ENCODE assay signal across 11 cellular contexts in the genomic region with DNA sequence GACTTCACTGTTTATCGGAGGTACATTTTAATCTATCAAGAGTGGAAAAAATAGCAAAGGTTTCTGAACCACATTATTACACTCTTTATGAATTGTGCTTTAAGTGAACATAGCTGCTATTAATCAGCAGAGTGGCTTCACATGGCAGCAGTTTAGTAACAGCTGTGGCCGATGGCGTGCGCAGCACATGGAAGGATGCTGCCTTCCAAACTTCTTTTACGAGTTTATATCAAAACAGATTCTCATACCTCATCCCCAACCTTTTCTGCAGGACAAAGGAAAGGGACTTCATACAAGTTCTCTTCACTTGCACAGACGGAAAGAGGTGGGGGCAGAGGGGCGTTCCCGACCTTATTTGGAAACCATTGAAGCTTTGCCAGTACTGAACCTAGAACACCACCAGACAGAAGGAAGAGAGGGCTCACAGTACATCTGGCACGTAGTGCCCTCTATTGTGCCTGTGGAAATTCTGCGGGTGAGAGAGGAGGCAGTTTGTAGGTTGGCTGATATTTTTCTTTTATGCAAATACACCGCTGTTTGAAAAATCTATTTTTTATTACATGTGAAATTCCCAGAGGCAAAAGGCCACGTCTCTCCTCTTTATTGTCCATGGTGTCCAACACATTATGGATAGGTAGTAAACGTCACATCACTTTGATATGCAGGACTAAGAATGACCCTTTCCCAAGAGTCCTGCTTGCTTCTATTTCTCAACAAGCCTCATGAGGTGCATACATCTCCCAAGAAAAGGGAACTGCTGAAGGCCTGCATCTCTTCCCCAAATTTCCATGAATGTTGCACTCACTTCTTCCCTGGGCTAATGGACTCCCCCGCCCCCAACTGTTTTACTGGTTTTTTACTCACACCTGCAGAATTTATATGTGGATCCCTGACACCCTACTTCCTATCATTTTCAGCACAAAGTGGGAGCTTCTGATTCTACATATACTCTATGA. TPM values are rescaled to one million over a fixed set of nuclear protein-coding genes. Genes with fewer than 3 reads are reported as not detected.
DNase-seq lines count a peak whose midpoint lies in the region; ATAC-seq and TF ChIP-seq lines count a peak whose summit lies in the region.
"Had no signal": no experiment of that assay in that cellular context is flagged by ENCODE, and none has a peak within 500 bp of the region (broad histone marks: within the 10 kb centered on the region; RNA-seq: fewer than 3 reads in every experiment).

No MANE protein-coding gene starts in this region.

- no peak overlapping the region for H3K27ac ChIP-seq in upper lobe of right lung
- H3K27ac ChIP-seq in aorta (ENCODE audit: low read depth in 1 of 2, low read length in 2 of 2): no peak overlapping the region
- H3K27ac ChIP-seq in ascending aorta: no peak overlapping the region
- H3K27ac ChIP-seq: thyroid gland had no signal

- TF ChIP-seq CTCF in NB4 (IDR thresholded peaks at IDR 0.05; ENCODE audit: low read depth, low read length) (peak; percentile 11), epithelial cell of proximal tubule (conservative IDR thresholded peaks at IDR 0.05; ENCODE audit: low read depth, low read length) (peak; percentile 18), upper lobe of right lung (IDR thresholded peaks at IDR 0.05) (no peak), ascending aorta (IDR thresholded peaks at IDR 0.05) (no peak)

- H3K4me1 ChIP-seq in upper lobe of right lung (peaks cover 12% of the 10 kb centered on the region), aorta (ENCODE audit: control insufficient read depth in 1 of 2, insufficient read depth in 2 of 2, low read length in 2 of 2) (no peaks in the 10 kb centered on the region), ascending aorta (no peaks in the 10 kb centered on the region)
- H3K4me1 ChIP-seq: thyroid gland had no signal

- DNase-seq in NCI-H2171 treated with DMSO at 0.1 percent for 48 hours (lab: John Stamatoyannopoulos, UW) (peak; percentile 56), NCI-H2171 (lab: John Stamatoyannopoulos, UW) (no peak), NB4 (ENCODE audit: low read depth) (no peak), epithelial cell of proximal tubule (ENCODE audit: low read depth) (no peak), upper lobe of right lung (no peak), kidney glomerular epithelial cell (lab: John Stamatoyannopoulos, UW) (no peak), aorta (no peak), ascending aorta (ENCODE audit: low spot score in 2 of 2) (no peak)
- DNase-seq: thyroid gland had no signal

- H3K27me3 ChIP-seq in upper lobe of right lung: no peaks in the 10 kb centered on the region
- H3K27me3 ChIP-seq in aorta (ENCODE audit: control insufficient read depth in 1 of 2, insufficient read depth in 2 of 2, low read length in 1 of 2): no peaks in the 10 kb centered on the region
- H3K27me3 ChIP-seq in ascending aorta: no peaks in the 10 kb centered on the region
- H3K27me3 ChIP-seq: thyroid gland had no signal

- no peaks in the 10 kb centered on the region for H3K36me3 ChIP-seq in upper lobe of right lung
- H3K36me3 ChIP-seq in aorta (ENCODE audit: control insufficient read depth in 1 of 2, insufficient read depth in 2 of 2, low read length in 1 of 2): no peaks in the 10 kb centered on the region
- H3K36me3 ChIP-seq in ascending aorta: no peaks in the 10 kb centered on the region
- H3K36me3 ChIP-seq: thyroid gland had no signal

- intact Hi-C loops in upper lobe of right lung (cut with DNase I): no loop called here
- intact Hi-C loops in aorta (cut with DNase I): no loop called here
- intact Hi-C loops in ascending aorta (cut with DNase I): no loop called here

- TF ChIP-seq POLR2A in NB4 (IDR thresholded peaks at IDR 0.05; ENCODE audit: extremely low read depth, insufficient read length): no peak

- H3K4me3 ChIP-seq in NB4 (ENCODE audit: low read depth, low read length) (no peak overlapping the region), epithelial cell of proximal tubule (ENCODE audit: low read depth, low read length) (no peak overlapping the region), upper lobe of right lung (no peak overlapping the region), aorta (ENCODE audit: low read length in 2 of 2) (no peak overlapping the region), ascending aorta (no peak overlapping the region)
- H3K4me3 ChIP-seq: GM12878, thyroid gland had no signal

- H3K9me3 ChIP-seq in upper lobe of right lung (no peaks in the 10 kb centered on the region), aorta (ENCODE audit: control insufficient read depth, low read length) (no peaks in the 10 kb centered on the region), ascending aorta (no peaks in the 10 kb centered on the region)
- H3K9me3 ChIP-seq: thyroid gland had no signal

- 83% methylated on average over 14 of the region's 14 CpGs for WGBS in aorta, 2 donors

- ATAC-seq in upper lobe of right lung (peak; percentile 56), aorta (ENCODE audit: low FRiP score) (no peak)
- ATAC-seq: GM12878, Right ventricle myocardium inferior had no signal

RNA-seq across cellular contexts. Expression of gene COLEC12, which starts 31.4 kb away (rescaled TPM):
- 2.0 and 3.3 TPM in 2 replicates for total RNA-seq in epithelial cell of proximal tubule
- 55.2 TPM for total RNA-seq in upper lobe of right lung
- total RNA-seq in aorta: 10 to 100 TPM; 15.9 to 46.1 TPM
- polyA plus RNA-seq in aorta: 1 to 10 TPM; 2.4 to 5.5 TPM
- 9.5 TPM for total RNA-seq in ascending aorta

Comparison
In these comparisons a context has a peak if more than half of its experiments do, and no peak if none do; other contexts are left out.
1. CTCF ChIP-seq: peak in NB4 (single experiment) and epithelial cell of proximal tubule (single experiment); none in upper lobe of right lung (single experiment) and ascending aorta (0 of 3).